In genomic region chr16:81446318-81447275, GRCh38 we compare ENCODE assay signal across 8 cellular contexts. TPM values are rescaled to one million over a fixed set of nuclear protein-coding genes. Genes with fewer than 3 reads are reported as not detected.
DNase-seq lines count a peak whose midpoint lies in the region; ATAC-seq, FAIRE-seq and TF ChIP-seq lines count a peak whose summit lies in the region.

No MANE protein-coding gene starts in this region.

- DNase-seq in activated effector memory CD4-positive, alpha-beta T cell treated with anti-CD3 and anti-CD28 coated beads, Interleukin-2, amount 50 U/mL, for 16 hours, result peak; percentile 66
- DNase-seq in activated effector memory CD4-positive, alpha-beta T cell treated with Interleukin-2 at 50 U/mL for 16 hours, result no peak
- DNase-seq in SJSA1 (ENCODE audit: low read depth in 1 of 2, low spot score in 2 of 2) (no peak), H1 (ENCODE audit: low read depth in 1 of 2, low spot score in 2 of 2) (peak in 1 of 2 experiments; percentile 53), NCI-H524 treated with DMSO at 0.1 percent for 48 hours (lab: John Stamatoyannopoulos, UW) (no peak), mesenteric fat pad (ENCODE audit: low spot score) (no peak)
- peak in 8 of 10 donors; percentile 5 to 68 (median 36) for DNase-seq in naive thymus-derived CD8-positive, alpha-beta T cell
- no peak for DNase-seq in activated CD8-positive, alpha-beta memory T cell treated with anti-CD3 and anti-CD28 coated beads, Interleukin-2, amount 50 U/mL, for 4 hours

- no peak overlapping the region for H3K4ac ChIP-seq in H1 (replicated peaks; ENCODE audit: insufficient read length, low read depth, low read length)

- H3K27ac Mint-ChIP-seq in naive thymus-derived CD8-positive, alpha-beta T cell, result peak overlapping the region; percentile 79 to 97 (median 93)

- H3K23ac ChIP-seq in H1 (ENCODE audit: insufficient read length), result no peak overlapping the region

- no peaks in the 10 kb centered on the region for H3K9me3 ChIP-seq in SJSA1 (replicated peaks)
- H3K9me3 ChIP-seq in H1 (ENCODE audit: insufficient read depth in 2 of 2, low read depth in 1 of 2, low read length in 1 of 2), result no peaks in the 10 kb centered on the region

- peak overlapping the region; percentile 51; the same call in 1 of the 2 replicates for H4K8ac ChIP-seq in H1 (ENCODE audit: extremely low read depth, insufficient read depth, low read length)

- peaks cover 32% of the 10 kb centered on the region for H3K79me1 ChIP-seq in H1 (ENCODE audit: low read depth, low read length)

- TF ChIP-seq POLR2A in H1 (IDR thresholded peaks at IDR 0.05; ENCODE audit: control extremely low read depth in 1 of 2, low read depth in 2 of 2, low read length in 2 of 2), result no peak

- peak overlapping the region; percentile 52; the same call in 1 of the 2 replicates for H2BK5ac ChIP-seq in H1 (ENCODE audit: low read depth, low read length)

- H3K4me3 ChIP-seq in SJSA1 (peak overlapping the region; percentile 74), H1 (ENCODE audit: extremely low read depth in 1 of 4, insufficient read depth in 2 of 4, low read depth in 3 of 4, low read length in 4 of 4) (peak overlapping the region; percentile 46 to 79 (median 78))

- peaks cover 39 to 65% of the 10 kb centered on the region in 2 experiments for H3K79me2 ChIP-seq in H1 (ENCODE audit: control insufficient read depth in 1 of 2, insufficient read depth in 2 of 2, low read length in 2 of 2)

- CTCF ChIA-PET in H1 (lab: Charles Lee; ENCODE audit: partially characterized antibody), result interaction anchor here (0.9 to 1.1 kb wide), 4 partner anchors 9 to 278 kb away, joined by 3 to 4 read pairs (median 3); no protein-coding TSS in a partner anchor

- H2AK5ac ChIP-seq in H1 (ENCODE audit: low read depth, low read length), result peak overlapping the region; percentile 76; the same call in 1 of the 2 replicates

- no peak for FAIRE-seq in H1 (lab: Jason Lieb, UNC)

- H3K27ac ChIP-seq in SJSA1 (no peak overlapping the region), H1 (ENCODE audit: low read depth, low read length) (no peak overlapping the region)

- peaks cover 13% of the 10 kb centered on the region; the same call in 1 of the 2 replicates for H3K23me2 ChIP-seq in H1 (ENCODE audit: low read depth, low read length)

- H3K4me2 ChIP-seq in H1 (ENCODE audit: insufficient read depth in 1 of 2, low read depth in 2 of 2, low read length in 2 of 2), result peak overlapping the region; percentile 71 to 98

- H3K4me3 Mint-ChIP-seq in naive thymus-derived CD8-positive, alpha-beta T cell, result peak overlapping the region; percentile 82 to 97 (median 92)

- peaks cover 43 to 76% (median 71%) of the 10 kb centered on the region in 4 donors for H3K4me1 Mint-ChIP-seq in naive thymus-derived CD8-positive, alpha-beta T cell

- H3K27me3 ChIP-seq in SJSA1 (replicated peaks), result no peaks in the 10 kb centered on the region
- H3K27me3 ChIP-seq in H1 (replicated peaks in 1 of 4; ENCODE audit: control insufficient read depth in 3 of 4, extremely low read depth in 1 of 4, insufficient read depth in 3 of 4, low read length in 3 of 4), result peaks cover 0 to 3% (median 1%) of the 10 kb centered on the region in 4 experiments; a peak in 3 of 7 replicates

- peak; percentile 9 to 21 for ATAC-seq in naive thymus-derived CD8-positive, alpha-beta T cell

- peaks cover 0 to 2% (median 0%) of the 10 kb centered on the region in 9 donors for H3K9me3 Mint-ChIP-seq in naive thymus-derived CD8-positive, alpha-beta T cell

- no peaks in the 10 kb centered on the region; the same call in 1 of the 2 replicates for H3K36me3 ChIP-seq in SJSA1
- no peaks in the 10 kb centered on the region for H3K36me3 ChIP-seq in H1 (ENCODE audit: control insufficient read depth in 2 of 4, insufficient read depth in 4 of 4, low read length in 3 of 4)

- peak overlapping the region; percentile 78 for H3K18ac ChIP-seq in H1 (ENCODE audit: extremely low read depth, low read length)

- H2BK15ac ChIP-seq in H1 (ENCODE audit: low read length), result 0 out of 2 replicates have a peak overlapping the region, but pooled peaks have one; percentile 81

- H3K36me3 Mint-ChIP-seq in naive thymus-derived CD8-positive, alpha-beta T cell, result no peaks in the 10 kb centered on the region

- TF ChIP-seq RAD21 in H1 (IDR thresholded peaks at IDR 0.05 in 1 of 2, conservative IDR thresholded peaks at IDR 0.05 in 1 of 2; ENCODE audit: low read depth in 2 of 2, low read length in 2 of 2), result no peak

- H3K9ac ChIP-seq in H1 (replicated peaks in 1 of 4; ENCODE audit: extremely low read depth in 1 of 4, low read depth in 3 of 4, low read length in 3 of 4), result peak overlapping the region in 3 of 4 experiments; percentile 68 to 72 (median 70); a peak in 4 of 7 replicates

- no peaks in the 10 kb centered on the region for H3K27me3 Mint-ChIP-seq in naive thymus-derived CD8-positive, alpha-beta T cell

- TF ChIP-seq EP300 in H1 (IDR thresholded peaks at IDR 0.05; ENCODE audit: borderline replicate concordance in 1 of 2, low read depth in 2 of 2, low read length in 2 of 2), result no peak

- H4K91ac ChIP-seq in H1 (replicated peaks; ENCODE audit: insufficient read length, low read length), result peak overlapping the region; percentile 70

- peak overlapping the region; percentile 50; the same call in 1 of the 2 replicates for H2BK12ac ChIP-seq in H1 (ENCODE audit: low read depth, low read length)

- H4K5ac ChIP-seq in H1 (ENCODE audit: insufficient read length, low read depth, low read length), result no peak overlapping the region

- TF ChIP-seq CTCF in H1 (IDR thresholded peaks at IDR 0.05; ENCODE audit: control extremely low read depth in 1 of 3, insufficient read depth in 1 of 3, low read depth in 1 of 3, low read length in 3 of 3), result no peak

- no peak overlapping the region for H3K56ac ChIP-seq in H1 (replicated peaks; ENCODE audit: insufficient read length, low read depth, low read length)

- no peak overlapping the region for H2AFZ ChIP-seq in H1 (ENCODE audit: low read length)

- H3K14ac ChIP-seq in H1 (ENCODE audit: insufficient read length), result no peak overlapping the region

- H3K4me1 ChIP-seq in SJSA1 (replicated peaks), result peaks cover 14% of the 10 kb centered on the region
- peaks cover 3 to 34% (median 21%) of the 10 kb centered on the region in 4 experiments for H3K4me1 ChIP-seq in H1 (replicated peaks in 1 of 4; ENCODE audit: control insufficient read depth in 3 of 4, insufficient read depth in 4 of 4, low read length in 3 of 4)

- no peak overlapping the region; the same call in 1 of the 2 replicates for H2BK20ac ChIP-seq in H1 (ENCODE audit: low read length)

- WGBS in H1 (ENCODE audit: extremely low coverage in 1 of 2, insufficient coverage in 1 of 2, insufficient read length in 1 of 2, insufficient replicate concordance in 2 of 2, low coverage in 1 of 2, low lambda C conversion rate in 2 of 2, missing lambda C conversion rate in 1 of 2), 2 experiments, result 26% methylated on average over 31 of the region's 31 CpGs; no CpG with 5 or more reads in 1 of the 2 experiments

- POLR2A ChIA-PET in H1 (lab: Charles Lee; ENCODE audit: partially characterized antibody), result interaction anchor here (0.7 to 1.8 kb wide), 5 partner anchors 10 to 151 kb away, joined by 3 to 4 read pairs (median 4); no protein-coding TSS in a partner anchor
- POLR2A ChIA-PET in naive thymus-derived CD8-positive, alpha-beta T cell (lab: Charles Lee), result interaction anchor here (0.6 to 3.8 kb wide), 5 partner anchors 19 to 41 kb away, joined by 3 to 24 read pairs (median 5); no protein-coding TSS in a partner anchor

- no peak overlapping the region for H2BK120ac ChIP-seq in H1 (replicated peaks; ENCODE audit: low read depth, low read length)

- H4K20me1 ChIP-seq in H1 (replicated peaks in 1 of 2; ENCODE audit: control insufficient read depth in 1 of 2, insufficient read depth in 2 of 2, low read length in 2 of 2), result peaks cover 19 to 37% of the 10 kb centered on the region in 2 experiments

TF ChIP-seq in H1, 55 proteins besides CTCF, POLR2A, EP300 and RAD21 (continues in another document):
- TF ChIP-seq MAFK (IDR thresholded peaks at IDR 0.05; ENCODE audit: low read depth, low read length) (no peak), TBP (IDR thresholded peaks at IDR 0.05; ENCODE audit: low read depth, low read length) (no peak), CBX5 (IDR thresholded peaks at IDR 0.05; ENCODE audit: low read depth, low read length) (no peak), POU5F1 (IDR thresholded peaks at IDR 0.05; ENCODE audit: low read depth, low read length) (no peak), TAF1 (IDR thresholded peaks at IDR 0.05; ENCODE audit: low read depth, low read length) (no peak), TCF12 (IDR thresholded peaks at IDR 0.05; ENCODE audit: low read depth, low read length) (no peak), RXRA (IDR thresholded peaks at IDR 0.05; ENCODE audit: insufficient read depth, low read depth, low read length) (no peak), CREB1 (IDR thresholded peaks at IDR 0.05) (no peak)
- TF ChIP-seq, protein P1, sequence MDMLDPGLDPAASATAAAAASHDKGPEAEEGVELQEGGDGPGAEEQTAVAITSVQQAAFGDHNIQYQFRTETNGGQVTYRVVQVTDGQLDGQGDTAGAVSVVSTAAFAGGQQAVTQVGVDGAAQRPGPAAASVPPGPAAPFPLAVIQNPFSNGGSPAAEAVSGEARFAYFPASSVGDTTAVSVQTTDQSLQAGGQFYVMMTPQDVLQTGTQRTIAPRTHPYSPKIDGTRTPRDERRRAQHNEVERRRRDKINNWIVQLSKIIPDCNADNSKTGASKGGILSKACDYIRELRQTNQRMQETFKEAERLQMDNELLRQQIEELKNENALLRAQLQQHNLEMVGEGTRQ (IDR thresholded peaks at IDR 0.05; ENCODE audit: low read length), result no peak

RNA-seq across cellular contexts. Expression of gene CMIP, which starts 2.0 kb away (rescaled TPM):
- 9.8 and 10.7 TPM in 2 replicates for total RNA-seq in SJSA1 (2014; rRNA removed; shearing (Covaris generic))
- total RNA-seq in H1 (2021; fragmentation: NEBNext Ultra II Directional; extraction: Animal tissue kit (Norgen Biotek cat#: 25700)), result 53.2 and 62.0 TPM in 2 replicates
- 7.9 and 21.2 TPM in 2 replicates for polyA plus RNA-seq in H1 (2011; rRNA removed)
- 7.9 TPM for polyA plus RNA-seq in H1 (2011; cell fraction: cytosol; rRNA removed)
- 27.3 TPM for polyA plus RNA-seq in H1 (2011; cell fraction: nucleus; rRNA removed)
- polyA plus RNA-seq in H1 (2012, experiment 1 of 2), result 44.6 to 50.3 TPM (median 45.5 TPM) in 4 replicates
- 28.6 TPM for polyA plus RNA-seq in H1 (2012, experiment 2 of 2)
- polyA plus RNA-seq in H1 (2013, experiment 1 of 2), result 36.4 TPM
- polyA plus RNA-seq in H1 (2013, experiment 2 of 2), result 34.4 TPM
- 20.8 and 26.6 TPM in 2 replicates for polyA minus RNA-seq in H1 (2011; rRNA and poly(A)+ RNA removed)
- 35.2 TPM for polyA minus RNA-seq in H1 (2011; cell fraction: cytosol; rRNA and poly(A)+ RNA removed)
- polyA minus RNA-seq in H1 (2011; cell fraction: nucleus; rRNA and poly(A)+ RNA removed), result 37.7 TPM
- 10 to 100 TPM; 38.8 to 41.5 TPM for total RNA-seq in naive thymus-derived CD8-positive, alpha-beta T cell
- polyA plus RNA-seq in naive thymus-derived CD8-positive, alpha-beta T cell, result 1 to 10 TPM in 1 of 3 donors, under 1 TPM in 2; 0.31 to 1.3 (median 0.65) TPM
- 68.4 TPM for total RNA-seq in mesenteric fat pad

Comparison
In these comparisons a context has a peak if more than half of its experiments do, and no peak if none do; other contexts are left out.
1. DNase-seq: peak in activated effector memory CD4-positive, alpha-beta T cell treated with anti-CD3 and anti-CD28 coated beads, Interleukin-2, amount 50 U/mL, for 16 hours (single experiment) and naive thymus-derived CD8-positive, alpha-beta T cell (8 of 10); none in activated effector memory CD4-positive, alpha-beta T cell treated with Interleukin-2 at 50 U/mL for 16 hours (single experiment), SJSA1 (0 of 2), NCI-H524 treated with DMSO at 0.1 percent for 48 hours (single experiment), activated CD8-positive, alpha-beta memory T cell treated with anti-CD3 and anti-CD28 coated beads, Interleukin-2, amount 50 U/mL, for 4 hours (single experiment) and mesenteric fat pad (single experiment).